In genomic region chr12:4402996-4403395, GRCh38 we compare ENCODE assay signal across 10 cellular contexts. TPM values are rescaled to one million over a fixed set of nuclear protein-coding genes. Genes with fewer than 3 reads are reported as not detected.
"Had no signal": no experiment of that assay in that cellular context is flagged by ENCODE, and none has a peak within 500 bp of the region (broad histone marks: within the 10 kb centered on the region; RNA-seq: fewer than 3 reads in every experiment).

No MANE protein-coding gene starts in this region.

- H3K4me3 Mint-ChIP-seq: GM23338, H9, HFFc6 had no signal

- H3K27ac Mint-ChIP-seq: GM23338, HFFc6 had no signal

- DNase-seq: GM23248, GOT3, H7, H9, HCEC 1CT, HFFc6 had no signal

- H3K4me1 Mint-ChIP-seq: GM23338 had no signal

- H3K4me3 ChIP-seq: GM23248, GM23338, HAP-1 had no signal

- H3K27ac ChIP-seq: GM23248 had no signal

RNA-seq across cellular contexts. Expression of gene FGF23, which starts 23.5 kb away (rescaled TPM):
- total RNA-seq: GM23248, H4, HFFc6 had no signal

RNA-seq across cellular contexts. Expression of gene FGF6, which starts 42.6 kb away (rescaled TPM):
- total RNA-seq: GM23248, GM23338, H1, H4, H7, H9, HFFc6 had no signal
